In genomic region chr3:179149951-179150350, GRCh38 we compare ENCODE assay signal across 9 cellular contexts. TPM values are rescaled to one million over a fixed set of nuclear protein-coding genes. Genes with fewer than 3 reads are reported as not detected.
A peak's percentile ranks its signal among the peaks of the same experiment; 100 is the strongest.
DNase-seq lines count a peak whose midpoint lies in the region; ATAC-seq, FAIRE-seq and TF ChIP-seq lines count a peak whose summit lies in the region.
"Had no signal": no experiment of that assay in that cellular context is flagged by ENCODE, and none has a peak within 500 bp of the region (broad histone marks: within the 10 kb centered on the region; RNA-seq: fewer than 3 reads in every experiment).

No MANE protein-coding gene starts in this region.

- H3K4me1 ChIP-seq in H9 (ENCODE audit: insufficient read depth, low read length) (no peaks in the 10 kb centered on the region), spleen (peaks cover 4 to 65% (median 45%) of the 10 kb centered on the region in 6 donors)

- H3K27me3 ChIP-seq in H9 (ENCODE audit: insufficient read depth, low read length), result no peaks in the 10 kb centered on the region
- H3K27me3 ChIP-seq in spleen (replicated peaks in 1 of 7), result no peaks in the 10 kb centered on the region

- DNase-seq in H9, result no peak
- no peak for DNase-seq in glutamatergic neuron
- DNase-seq in spleen, result no peak
- DNase-seq in GM19239 (ENCODE audit: insufficient read length, low spot score), result no peak
- DNase-seq in stimulated activated CD8-positive, alpha-beta memory T cell treated with anti-CD3 and anti-CD28 coated beads, Interleukin-4, amount 100 ng/mL, for 48 hours, result no peak
- no peak for DNase-seq in NCI-H345 treated with DMSO at 0.1 percent for 48 hours (lab: John Stamatoyannopoulos, UW; ENCODE audit: unreplicated experiment)

- H3K9me3 Mint-ChIP-seq in H9 (no peaks in the 10 kb centered on the region), glutamatergic neuron (ENCODE audit: unreplicated experiment) (peaks cover 8% of the 10 kb centered on the region)

- H3K27ac Mint-ChIP-seq in H9 (peak overlapping the region in 1 of 3 experiments; percentile 94; a peak in 1 of 7 replicates), glutamatergic neuron (ENCODE audit: unreplicated experiment) (peak overlapping the region; percentile 89)

- H3T11ph ChIP-seq in H9 (ENCODE audit: low read length), result no peak overlapping the region

- WGBS in H9 (ENCODE audit: extremely low coverage, insufficient read length, low lambda C conversion rate), result no CpG with 5 or more reads among the region's 4 CpGs
- 29 to 46% (median 40%) methylated on average over 4 of the region's 4 CpGs for WGBS in spleen, 5 donors

- H3K79me2 ChIP-seq in H9 (ENCODE audit: insufficient read depth, low read length), result peaks cover 3% of the 10 kb centered on the region; the same call in 1 of the 2 replicates

- H4K5ac ChIP-seq in H9 (ENCODE audit: insufficient read length, low read depth, low read length), result no peak overlapping the region

- no peak overlapping the region for H2AFZ ChIP-seq in H9 (ENCODE audit: low read length)

- no peak overlapping the region for H2BK12ac ChIP-seq in H9 (ENCODE audit: insufficient read length, low read depth, low read length)

- H3K36me3 Mint-ChIP-seq in H9 (ENCODE audit: insufficient read depth in 1 of 3, low read depth in 3 of 3), result no peaks in the 10 kb centered on the region
- no peaks in the 10 kb centered on the region for H3K36me3 Mint-ChIP-seq in glutamatergic neuron (ENCODE audit: unreplicated experiment)

- H2BK120ac ChIP-seq in H9 (ENCODE audit: low read depth, low read length, poor library complexity, severe bottlenecking), result no peak overlapping the region

- no peak overlapping the region for H3K4ac ChIP-seq in H9 (ENCODE audit: low read depth, low read length)

- H3K14ac ChIP-seq in H9 (ENCODE audit: insufficient read depth, low read length), result no peak overlapping the region

- intact Hi-C loops in spleen (cut with DNase I; ENCODE audit: low total_unique reads), result loop anchor here (5.0 kb wide), 1 partner anchor 167 kb away; no protein-coding TSS in a partner anchor

- H4K91ac ChIP-seq in H9 (ENCODE audit: insufficient read length, low read depth, low read length), result no peak overlapping the region

- H3K4me1 Mint-ChIP-seq in H9, result peaks cover 26 to 27% of the 10 kb centered on the region in 2 experiments
- peaks cover 15% of the 10 kb centered on the region for H3K4me1 Mint-ChIP-seq in glutamatergic neuron (ENCODE audit: low read depth, unreplicated experiment)

- peak overlapping the region; percentile 71 to 91 (median 83) for H3K4me3 ChIP-seq in spleen

- H4K8ac ChIP-seq in H9 (replicated peaks; ENCODE audit: insufficient read length, low read depth, low read length), result no peak overlapping the region

- no peak overlapping the region for H2BK5ac ChIP-seq in H9 (ENCODE audit: insufficient read length, low read length)

- no peak overlapping the region for H3K27ac ChIP-seq in H9 (ENCODE audit: insufficient read length, low read depth, low read length)
- H3K27ac ChIP-seq in VCaP, result peak overlapping the region; percentile 93
- H3K27ac ChIP-seq in spleen, result peak overlapping the region in 7 of 8 donors; percentile 98 to 100 (median 100)

- H3K9me3 ChIP-seq in H9 (ENCODE audit: control insufficient read depth, low read depth, low read length) (no peaks in the 10 kb centered on the region), spleen (no peaks in the 10 kb centered on the region)

- no peak overlapping the region for H2BK20ac ChIP-seq in H9 (ENCODE audit: low read depth, low read length, poor library complexity, severe bottlenecking)

- no peak overlapping the region for H2AK5ac ChIP-seq in H9 (ENCODE audit: insufficient read length, low read length)

- TF ChIP-seq CTCF in H9 (conservative IDR thresholded peaks at IDR 0.05) (no peak), VCaP (conservative IDR thresholded peaks at IDR 0.05) (no peak), glutamatergic neuron (IDR thresholded peaks at IDR 0.05; ENCODE audit: partially characterized antibody, unreplicated experiment) (no peak), spleen (IDR thresholded peaks at IDR 0.05 in 8 of 11, conservative IDR thresholded peaks at IDR 0.05 in 3 of 11) (no peak)

- H3K23ac ChIP-seq in H9 (ENCODE audit: insufficient read length, low read depth, low read length), result no peak overlapping the region

- no peak overlapping the region for H2BK15ac ChIP-seq in H9 (ENCODE audit: low read depth, low read length)

- H3K9ac ChIP-seq in H9 (ENCODE audit: extremely low read depth, insufficient read length, low read length), result peak overlapping the region; percentile 59

- H3K23me2 ChIP-seq in H9 (ENCODE audit: insufficient read length, low read depth, low read length, poor library complexity, severe bottlenecking), result peaks cover 9% of the 10 kb centered on the region

- ATAC-seq in GM21447 (IDR thresholded peaks at IDR 0.05; ENCODE audit: unreplicated experiment), result no peak

- H3K27me3 Mint-ChIP-seq in H9 (ENCODE audit: low read depth) (no peaks in the 10 kb centered on the region), glutamatergic neuron (ENCODE audit: unreplicated experiment) (peaks cover 2% of the 10 kb centered on the region)

- no peaks in the 10 kb centered on the region for H3K36me3 ChIP-seq in spleen

- H3K18ac ChIP-seq in H9 (ENCODE audit: insufficient read length, low read depth, low read length), result no peak overlapping the region

- H4K20me1 ChIP-seq in H9 (ENCODE audit: control insufficient read depth, insufficient read depth, insufficient read length), result no peaks in the 10 kb centered on the region

- FAIRE-seq in GM19239 (lab: Jason Lieb, UNC), result no peak
- FAIRE-seq: colon had no signal

- H3K56ac ChIP-seq in H9 (ENCODE audit: insufficient read length, low read depth, low read length), result no peak overlapping the region

- no peak for TF ChIP-seq POLR2A in spleen (IDR thresholded peaks at IDR 0.05)

- H3K4me3 Mint-ChIP-seq in H9 (peak overlapping the region in 1 of 2 experiments; percentile 98; a peak in 4 of 5 replicates), glutamatergic neuron (ENCODE audit: unreplicated experiment) (peak overlapping the region; percentile 97)

- no peaks in the 10 kb centered on the region for H3K79me1 ChIP-seq in H9 (ENCODE audit: insufficient read depth, low read depth, low read length, poor library complexity, severe bottlenecking)

- H3K4me2 ChIP-seq in H9 (ENCODE audit: insufficient read depth, insufficient read length, low read length), result peak overlapping the region; percentile 64

RNA-seq across cellular contexts. Expression of gene PIK3CA, which starts 1.8 kb away (rescaled TPM):
- total RNA-seq in H9 (2021), result 9.8 and 12.0 TPM in 2 replicates
- total RNA-seq in glutamatergic neuron (ENCODE audit: unreplicated experiment), result 20.0 TPM
- 10 to 100 TPM; 28.3 to 40.2 (median 32.0) TPM for total RNA-seq in spleen
- 1 to 10 TPM; 4.9 to 6.2 (median 5.5) TPM for polyA plus RNA-seq in spleen
